Comparison of ENCODE assay signal across 1 cellular context in the genomic region with DNA sequence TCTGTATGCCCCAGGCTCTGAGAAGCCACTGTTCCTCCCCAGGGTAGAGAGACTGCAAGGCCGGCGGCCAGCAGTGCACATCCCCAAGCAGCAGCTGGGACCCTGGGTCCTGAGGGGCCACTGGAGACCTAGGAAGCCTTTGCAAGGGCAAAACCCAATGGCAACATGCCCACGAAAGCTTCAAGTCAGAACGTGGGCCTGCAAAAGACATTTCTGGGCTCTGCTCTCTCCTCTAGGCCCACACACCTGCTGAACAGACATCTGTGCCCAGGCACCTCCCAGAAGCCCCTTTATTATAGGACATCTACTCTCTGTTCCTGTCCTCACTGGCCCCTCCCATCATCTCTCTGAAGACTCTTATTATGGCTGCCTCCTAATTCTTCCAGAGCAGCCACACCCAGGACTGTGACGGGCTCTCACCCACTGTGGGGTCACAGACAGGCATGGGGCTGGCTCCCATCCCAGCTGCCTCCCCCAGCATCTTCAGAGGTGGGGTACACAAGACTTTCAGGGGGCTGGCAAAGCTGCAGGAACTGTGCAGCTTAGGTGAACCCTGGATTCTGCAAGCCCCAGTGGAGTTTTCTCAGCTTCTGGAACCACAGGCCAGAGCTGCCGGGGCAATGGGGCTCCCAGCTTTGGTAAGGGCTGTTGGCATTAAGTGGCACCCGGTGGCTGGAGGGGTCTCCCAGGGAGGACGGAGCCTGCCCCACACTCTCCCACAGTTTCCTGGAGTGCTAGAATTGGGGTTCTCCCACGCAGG.
TF ChIP-seq lines count a peak whose summit lies in the region.

No MANE protein-coding gene starts in this region.

TF ChIP-seq in SK-N-SH treated with all-trans-retinoic acid at 6 μM for 48 hours, 23 proteins besides CTCF, POLR2A, EP300 and RAD21 (continued from another document):
- TF ChIP-seq, protein P1, sequence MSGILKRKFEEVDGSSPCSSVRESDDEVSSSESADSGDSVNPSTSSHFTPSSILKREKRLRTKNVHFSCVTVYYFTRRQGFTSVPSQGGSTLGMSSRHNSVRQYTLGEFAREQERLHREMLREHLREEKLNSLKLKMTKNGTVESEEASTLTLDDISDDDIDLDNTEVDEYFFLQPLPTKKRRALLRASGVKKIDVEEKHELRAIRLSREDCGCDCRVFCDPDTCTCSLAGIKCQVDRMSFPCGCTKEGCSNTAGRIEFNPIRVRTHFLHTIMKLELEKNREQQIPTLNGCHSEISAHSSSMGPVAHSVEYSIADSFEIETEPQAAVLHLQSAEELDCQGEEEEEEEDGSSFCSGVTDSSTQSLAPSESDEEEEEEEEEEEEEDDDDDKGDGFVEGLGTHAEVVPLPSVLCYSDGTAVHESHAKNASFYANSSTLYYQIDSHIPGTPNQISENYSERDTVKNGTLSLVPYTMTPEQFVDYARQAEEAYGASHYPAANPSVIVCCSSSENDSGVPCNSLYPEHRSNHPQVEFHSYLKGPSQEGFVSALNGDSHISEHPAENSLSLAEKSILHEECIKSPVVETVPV (CRISPR knock-in tag; IDR thresholded peaks at IDR 0.05) = no peak
- TF ChIP-seq RARB (CRISPR knock-in tag; IDR thresholded peaks at IDR 0.05) = no peak
- TF ChIP-seq, protein P2, sequence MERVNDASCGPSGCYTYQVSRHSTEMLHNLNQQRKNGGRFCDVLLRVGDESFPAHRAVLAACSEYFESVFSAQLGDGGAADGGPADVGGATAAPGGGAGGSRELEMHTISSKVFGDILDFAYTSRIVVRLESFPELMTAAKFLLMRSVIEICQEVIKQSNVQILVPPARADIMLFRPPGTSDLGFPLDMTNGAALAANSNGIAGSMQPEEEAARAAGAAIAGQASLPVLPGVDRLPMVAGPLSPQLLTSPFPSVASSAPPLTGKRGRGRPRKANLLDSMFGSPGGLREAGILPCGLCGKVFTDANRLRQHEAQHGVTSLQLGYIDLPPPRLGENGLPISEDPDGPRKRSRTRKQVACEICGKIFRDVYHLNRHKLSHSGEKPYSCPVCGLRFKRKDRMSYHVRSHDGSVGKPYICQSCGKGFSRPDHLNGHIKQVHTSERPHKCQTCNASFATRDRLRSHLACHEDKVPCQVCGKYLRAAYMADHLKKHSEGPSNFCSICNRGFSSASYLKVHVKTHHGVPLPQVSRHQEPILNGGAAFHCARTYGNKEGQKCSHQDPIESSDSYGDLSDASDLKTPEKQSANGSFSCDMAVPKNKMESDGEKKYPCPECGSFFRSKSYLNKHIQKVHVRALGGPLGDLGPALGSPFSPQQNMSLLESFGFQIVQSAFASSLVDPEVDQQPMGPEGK (CRISPR knock-in tag; IDR thresholded peaks at IDR 0.05; ENCODE audit: borderline replicate concordance) = no peak
- TF ChIP-seq TCF4 (CRISPR knock-in tag; IDR thresholded peaks at IDR 0.05; ENCODE audit: borderline replicate concordance) = no peak
- no peak for TF ChIP-seq SNAI2 (CRISPR knock-in tag; IDR thresholded peaks at IDR 0.05)
- no peak for TF ChIP-seq TOX (CRISPR knock-in tag; IDR thresholded peaks at IDR 0.05; ENCODE audit: borderline replicate concordance)
- TF ChIP-seq ARNTL (CRISPR knock-in tag; IDR thresholded peaks at IDR 0.05; ENCODE audit: borderline replicate concordance, low read depth) = no peak
